Comparison of ENCODE assay signal across 9 cellular contexts in the genomic region with DNA sequence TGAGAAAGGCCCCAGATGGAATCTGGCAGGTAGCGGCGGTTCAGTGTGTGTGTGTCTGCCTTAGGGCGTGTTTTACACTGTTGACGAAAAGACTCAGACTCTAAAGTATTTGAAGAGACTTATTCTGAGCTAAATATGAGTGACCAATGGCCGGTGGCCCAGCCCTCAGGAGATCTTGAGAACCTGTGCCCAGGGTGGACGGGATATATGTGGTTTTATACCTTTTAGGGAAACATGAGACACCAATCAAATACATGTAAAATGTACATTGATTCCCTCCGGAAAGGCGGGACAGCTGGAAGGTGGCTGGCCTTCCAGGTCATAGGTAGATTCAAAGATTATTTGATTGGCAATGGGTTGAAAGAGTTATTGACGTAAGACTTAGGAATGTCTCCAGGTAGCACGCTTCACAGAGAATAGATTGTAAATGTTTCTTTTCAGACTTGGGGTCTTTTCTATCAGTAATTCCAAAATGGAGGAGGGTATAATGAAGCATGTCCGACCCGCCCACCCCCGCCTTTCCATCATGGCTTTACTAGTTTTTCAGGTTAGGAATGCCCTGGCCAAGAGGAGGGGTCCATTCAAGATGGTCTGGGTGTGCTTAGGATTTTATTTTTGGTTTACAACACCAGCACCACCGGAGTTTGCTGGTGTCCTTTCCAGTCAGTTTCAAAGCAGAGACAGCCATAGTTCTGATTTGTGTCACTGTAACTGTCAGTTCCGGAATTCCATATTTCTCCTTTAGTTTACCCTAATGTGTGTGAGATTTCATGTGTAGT. TPM values are rescaled to one million over a fixed set of nuclear protein-coding genes. Genes with fewer than 3 reads are reported as not detected.
DNase-seq lines count a peak whose midpoint lies in the region; ATAC-seq, FAIRE-seq and TF ChIP-seq lines count a peak whose summit lies in the region.
"Had no signal": no experiment of that assay in that cellular context is flagged by ENCODE, and none has a peak within 500 bp of the region (broad histone marks: within the 10 kb centered on the region; RNA-seq: fewer than 3 reads in every experiment).

No MANE protein-coding gene starts in this region.

- dilution Hi-C loops in mammary epithelial cell (cut with HindIII; ENCODE audit: low sequenced_read_pairs) = no loop called here

- peaks cover 0 to 5% (median under 1%) of the 10 kb centered on the region in 3 donors for H3K9me3 Mint-ChIP-seq in IgD-negative memory B cell

- H3K4me1 Mint-ChIP-seq in IgD-negative memory B cell = peaks cover 23 to 31% (median 26%) of the 10 kb centered on the region in 3 donors

- peak; percentile 49 for ATAC-seq in HepG2

- H3K27me3 Mint-ChIP-seq in IgD-negative memory B cell = no peaks in the 10 kb centered on the region

- H3K4me3 ChIP-seq in mammary epithelial cell (replicated peaks in 1 of 3; ENCODE audit: insufficient read depth in 1 of 3, low read depth in 2 of 3, low read length in 3 of 3) (peak overlapping the region; percentile 53 to 100 (median 84)), HepG2 (replicated peaks in 1 of 3; ENCODE audit: insufficient read depth in 1 of 3, low read depth in 2 of 3, low read length in 3 of 3) (peak overlapping the region; percentile 67 to 91 (median 77)), tibial artery (peak overlapping the region; percentile 84 to 94)

- H3K4me3 Mint-ChIP-seq in IgD-negative memory B cell = peak overlapping the region; percentile 88 to 98 (median 94)

- H2AFZ ChIP-seq in mammary epithelial cell (ENCODE audit: low read depth, low read length) (peak overlapping the region; percentile 95), HepG2 (ENCODE audit: low read length) (no peak overlapping the region)

- TF ChIP-seq POLR2A in HepG2 (IDR thresholded peaks at IDR 0.05; ENCODE audit: insufficient read depth in 1 of 2, low read depth in 2 of 2, low read length in 2 of 2) = no peak

- H4K20me1 ChIP-seq in mammary epithelial cell (ENCODE audit: insufficient read depth, low read length) (no peaks in the 10 kb centered on the region), HepG2 (ENCODE audit: insufficient read depth, low read length) (no peaks in the 10 kb centered on the region)

- H3K9me3 ChIP-seq in mammary epithelial cell (replicated peaks; ENCODE audit: insufficient read depth, low read length) (peaks cover 5% of the 10 kb centered on the region), HepG2 (ENCODE audit: low read length) (no peaks in the 10 kb centered on the region), tibial artery (peaks cover 0 to 25% (median 0%) of the 10 kb centered on the region in 3 donors)

- in situ Hi-C loops in mammary epithelial cell (cut with MboI; ENCODE audit: low sequenced_read_pairs in 2 of 2) (no loop called here), HepG2 (cut with HindIII; ENCODE audit: extremely low pct_ligation_motif_present, low pct_unique_long_range_greater_than_20kb) (no loop called here)

- no peaks in the 10 kb centered on the region for H3K27me3 ChIP-seq in mammary epithelial cell (ENCODE audit: insufficient read depth, low read length)
- no peaks in the 10 kb centered on the region; a peak in 1 of 5 replicates for H3K27me3 ChIP-seq in HepG2 (ENCODE audit: control insufficient read depth in 1 of 2, insufficient read depth in 2 of 2, low read length in 2 of 2)
- no peaks in the 10 kb centered on the region for H3K27me3 ChIP-seq in tibial artery

- H3K79me2 ChIP-seq in mammary epithelial cell (ENCODE audit: insufficient read depth, low read length) (peaks cover 67% of the 10 kb centered on the region), HepG2 (ENCODE audit: insufficient read depth, low read length) (peaks cover 23% of the 10 kb centered on the region)

- BruUV-seq in mammary epithelial cell (replicated peaks; lab: Mats Ljungman, UMichigan) (no TSS peak), HepG2 (replicated peaks; lab: Mats Ljungman, UMichigan) (TSS peak; percentile 63)

- peaks cover 5% of the 10 kb centered on the region for H3K36me3 ChIP-seq in mammary epithelial cell (ENCODE audit: insufficient read depth, low read length)
- H3K36me3 ChIP-seq in HepG2 (replicated peaks in 1 of 2; ENCODE audit: control insufficient read depth in 1 of 2, insufficient read depth in 2 of 2, low read length in 2 of 2) = peaks cover 5 to 13% of the 10 kb centered on the region in 2 experiments; a peak in 3 of 5 replicates
- peaks cover 31 to 51% (median 50%) of the 10 kb centered on the region in 3 donors for H3K36me3 ChIP-seq in tibial artery

- intact Hi-C loops in mammary epithelial cell (cut with micrococcal nuclease) = loop anchor here (1.0 to 5.0 kb wide), 5 partner anchors 47 to 461 kb away; partner anchors contain the start of genes ZFP14, ZNF260, ZNF461 and ZNF567
- intact Hi-C loops in HepG2 (cut with micrococcal nuclease; ENCODE audit: unreplicated experiment) = loop anchor here (1.0 to 5.0 kb wide), 5 partner anchors 31 to 263 kb away; partner anchors contain the start of genes ZNF260, ZNF382, ZNF567 and ZNF790
- intact Hi-C loops in tibial artery (cut with DNase I; ENCODE audit: low total_unique reads) = loop anchor here (2.0 to 10.0 kb wide), 2 partner anchors 43 to 91 kb away; partner anchors contain the start of gene ZNF461

- 9% methylated on average over 11 of the region's 15 CpGs for WGBS in mammary epithelial cell (ENCODE audit: low coverage, missing lambda C conversion rate)
- 19% methylated on average over 15 of the region's 15 CpGs for WGBS in HepG2 (ENCODE audit: low lambda C conversion rate)

- TF ChIP-seq EP300 in HepG2 (IDR thresholded peaks at IDR 0.05; ENCODE audit: low read depth in 2 of 2, low read length in 2 of 2) = no peak
- TF ChIP-seq EP300 in HepG2 (CRISPR knock-in tag; IDR thresholded peaks at IDR 0.05; ENCODE audit: borderline replicate concordance) = no peak

- peaks cover 6% of the 10 kb centered on the region for H3K4me1 ChIP-seq in mammary epithelial cell (ENCODE audit: insufficient read depth, low read length)
- peaks cover 20% of the 10 kb centered on the region for H3K4me1 ChIP-seq in HepG2 (ENCODE audit: insufficient read depth, low read length)
- H3K4me1 ChIP-seq in tibial artery = peaks cover 3 to 23% (median 16%) of the 10 kb centered on the region in 4 donors

- DNase-seq in GM04503 (ENCODE audit: low read depth) (peak; percentile 25), mammary epithelial cell (peak; percentile 47), HepG2 (ENCODE audit: low spot score) (peak; percentile 13), tibial artery (no peak), GF-D8 (lab: John Stamatoyannopoulos, UW) (no peak), HuH-7 (ENCODE audit: low spot score) (no peak)
- DNase-seq in activated effector memory CD4-positive, alpha-beta T cell treated with anti-CD3 and anti-CD28 coated beads, Interleukin-2, amount 50 U/mL, for 16 hours = no peak

- H3K9ac ChIP-seq in mammary epithelial cell (ENCODE audit: insufficient read depth, low read length) (peak overlapping the region; percentile 79), HepG2 (ENCODE audit: insufficient read depth, low read depth, low read length) (peak overlapping the region; percentile 81)

- H3K4me2 ChIP-seq in mammary epithelial cell (ENCODE audit: insufficient read depth, low read depth, low read length) = peak overlapping the region; percentile 87
- H3K4me2 ChIP-seq in HepG2 (ENCODE audit: low read depth, low read length) = peak overlapping the region; percentile 72

- POLR2A ChIA-PET in HepG2 (lab: Yijun Ruan, JAX) = interaction anchor here (0.9 to 2.0 kb wide), 4 partner anchors 20 to 277 kb away, joined by 3 to 41 read pairs (median 16); partner anchors contain the start of genes ZNF260, ZNF345 and ZNF382

- H3K36me3 Mint-ChIP-seq in IgD-negative memory B cell = peaks cover 18% of the 10 kb centered on the region

- peak overlapping the region; percentile 58 for H3K27ac ChIP-seq in mammary epithelial cell (ENCODE audit: insufficient read depth, low read depth, low read length)
- peak overlapping the region; percentile 78 for H3K27ac ChIP-seq in HepG2 (ENCODE audit: extremely low read length, insufficient read depth, low read length)
- H3K27ac ChIP-seq in tibial artery = peak overlapping the region; percentile 87 to 88

- TF ChIP-seq CTCF in mammary epithelial cell (conservative IDR thresholded peaks at IDR 0.05 in 1 of 2, IDR thresholded peaks at IDR 0.05 in 1 of 2; ENCODE audit: extremely low read depth in 1 of 2, insufficient read depth in 1 of 2, low read depth in 1 of 2, low read length in 2 of 2) (no peak), HepG2 (CRISPR knock-in tag; IDR thresholded peaks at IDR 0.05) (no peak), tibial artery (IDR thresholded peaks at IDR 0.05) (no peak)

- H3K27ac Mint-ChIP-seq in IgD-negative memory B cell = peak overlapping the region; percentile 80 to 97 (median 83)

- FAIRE-seq in HepG2 (lab: Jason Lieb, UNC) = no peak
- FAIRE-seq: TTC549 had no signal

- no peak for TF ChIP-seq RAD21 in HepG2 (CRISPR knock-in tag; IDR thresholded peaks at IDR 0.05)

- CTCF ChIA-PET in mammary epithelial cell (lab: Charles Lee; ENCODE audit: low non-redundant PET) (interaction anchor here (0.6 kb wide), 1 partner anchor 797 kb away, joined by 4 read pairs; the partner anchor contains the start of gene ZNF527), HepG2 (lab: Yijun Ruan, JAX; ENCODE audit: low intra/inter-chr PET ratio, low total read pairs) (no interaction called here)

RNA-seq across cellular contexts. Expression of gene ZNF529, which starts 1.0 kb away (rescaled TPM):
- polyA plus RNA-seq in IgD-negative memory B cell = 6.1 TPM
- total RNA-seq in mammary epithelial cell = 10 to 100 TPM; 10.0 to 12.4 TPM
- polyA plus RNA-seq in mammary epithelial cell = 2.2 TPM
- 2.3 TPM for polyA minus RNA-seq in mammary epithelial cell
- total RNA-seq in HepG2 (2016; rRNA removed; fragmentation: Illumina TruSeq; extraction: Trizol) = 9.3 and 14.2 TPM in 2 replicates
- total RNA-seq in HepG2 (2016; cell fraction: cytosol; rRNA removed; fragmentation: Illumina TruSeq; extraction: Trizol; ENCODE audit: low read depth) = 1.1 and 1.9 TPM in 2 replicates
- 9.2 and 12.1 TPM in 2 replicates for total RNA-seq in HepG2 (2016; cell fraction: insoluble cytoplasmic fraction; rRNA removed; fragmentation: Illumina TruSeq; extraction: Trizol)
- total RNA-seq in HepG2 (2016; cell fraction: membrane; rRNA removed; fragmentation: Illumina TruSeq; extraction: Trizol) = 4.9 and 5.0 TPM in 2 replicates
- total RNA-seq in HepG2 (2016; cell fraction: nucleus; rRNA removed; fragmentation: Illumina TruSeq; extraction: Trizol) = 14.7 and 17.2 TPM in 2 replicates
- 10.6 and 10.7 TPM in 2 replicates for polyA plus RNA-seq in HepG2 (2011; rRNA removed)
- 4.1 and 4.7 TPM in 2 replicates for polyA plus RNA-seq in HepG2 (2011; cell fraction: cytosol; rRNA removed)
- polyA plus RNA-seq in HepG2 (2011; cell fraction: nucleus; rRNA removed) = 14.0 and 18.0 TPM in 2 replicates
- polyA plus RNA-seq in HepG2 (2012) = 7.0 and 9.8 TPM in 2 replicates
- 0.54 and 0.61 TPM in 2 replicates for polyA plus RNA-seq in HepG2 (2016; cell fraction: cytosol; fragmentation: Illumina TruSeq; extraction: Trizol; ENCODE audit: low read depth)
- 5.8 and 6.3 TPM in 2 replicates for polyA plus RNA-seq in HepG2 (2016; cell fraction: insoluble cytoplasmic fraction; fragmentation: Illumina TruSeq; extraction: Trizol; ENCODE audit: low read depth)
- polyA plus RNA-seq in HepG2 (2016; cell fraction: membrane; fragmentation: Illumina TruSeq; extraction: Trizol; ENCODE audit: low read depth) = 1.9 and 2.7 TPM in 2 replicates
- polyA plus RNA-seq in HepG2 (2016; cell fraction: nucleus; fragmentation: Illumina TruSeq; extraction: Trizol; ENCODE audit: insufficient read depth, low read depth) = 25.2 and 25.9 TPM in 2 replicates
- 4.5 and 10.0 TPM in 2 replicates for polyA minus RNA-seq in HepG2 (2011; rRNA and poly(A)+ RNA removed; ENCODE audit: low replicate concordance)
- 4.7 and 8.6 TPM in 2 replicates for polyA minus RNA-seq in HepG2 (2011; cell fraction: cytosol; rRNA and poly(A)+ RNA removed)
- 17.5 and 24.9 TPM in 2 replicates for polyA minus RNA-seq in HepG2 (2011; cell fraction: nucleus; rRNA and poly(A)+ RNA removed)

RNA-seq across cellular contexts. Expression of gene ZNF382, which starts 31.0 kb away (rescaled TPM):
- polyA plus RNA-seq in IgD-negative memory B cell (7.9 TPM), mammary epithelial cell (0.49 TPM), HepG2 (2011; rRNA removed) (2.3 and 3.1 TPM in 2 replicates)
- total RNA-seq in mammary epithelial cell (1 to 10 TPM; 4.7 to 8.7 TPM), HepG2 (2016; rRNA removed; fragmentation: Illumina TruSeq; extraction: Trizol) (6.3 and 6.8 TPM in 2 replicates)
- not detected for polyA minus RNA-seq in mammary epithelial cell
- 4.0 and 4.6 TPM in 2 replicates for total RNA-seq in HepG2 (2016; cell fraction: cytosol; rRNA removed; fragmentation: Illumina TruSeq; extraction: Trizol; ENCODE audit: low read depth)
- 6.7 and 7.1 TPM in 2 replicates for total RNA-seq in HepG2 (2016; cell fraction: insoluble cytoplasmic fraction; rRNA removed; fragmentation: Illumina TruSeq; extraction: Trizol)
- total RNA-seq in HepG2 (2016; cell fraction: membrane; rRNA removed; fragmentation: Illumina TruSeq; extraction: Trizol) = 6.5 and 7.0 TPM in 2 replicates
- 6.5 and 9.0 TPM in 2 replicates for total RNA-seq in HepG2 (2016; cell fraction: nucleus; rRNA removed; fragmentation: Illumina TruSeq; extraction: Trizol)
- 1.2 and 1.5 TPM in 2 replicates for polyA plus RNA-seq in HepG2 (2011; cell fraction: cytosol; rRNA removed)
- 7.3 and 14.2 TPM in 2 replicates for polyA plus RNA-seq in HepG2 (2011; cell fraction: nucleus; rRNA removed)
- polyA plus RNA-seq in HepG2 (2012) = 4.4 and 6.3 TPM in 2 replicates
- 0.36 and 0.37 TPM in 2 replicates for polyA plus RNA-seq in HepG2 (2016; cell fraction: cytosol; fragmentation: Illumina TruSeq; extraction: Trizol; ENCODE audit: low read depth)
- polyA plus RNA-seq in HepG2 (2016; cell fraction: insoluble cytoplasmic fraction; fragmentation: Illumina TruSeq; extraction: Trizol; ENCODE audit: low read depth) = 3.8 and 4.0 TPM in 2 replicates
- polyA plus RNA-seq in HepG2 (2016; cell fraction: membrane; fragmentation: Illumina TruSeq; extraction: Trizol; ENCODE audit: low read depth) = 1.2 TPM in 2 replicates
- 10.3 and 11.5 TPM in 2 replicates for polyA plus RNA-seq in HepG2 (2016; cell fraction: nucleus; fragmentation: Illumina TruSeq; extraction: Trizol; ENCODE audit: insufficient read depth, low read depth)
- 2.3 TPM in 1 of 2 replicates, not detected in the other for polyA minus RNA-seq in HepG2 (2011; rRNA and poly(A)+ RNA removed; ENCODE audit: low replicate concordance)
- polyA minus RNA-seq in HepG2 (2011; cell fraction: cytosol; rRNA and poly(A)+ RNA removed) = 2.8 and 2.9 TPM in 2 replicates
- polyA minus RNA-seq in HepG2 (2011; cell fraction: nucleus; rRNA and poly(A)+ RNA removed) = 18.3 and 27.1 TPM in 2 replicates

RNA-seq across cellular contexts. Expression of gene ZNF260, which starts 46.1 kb away (rescaled TPM):
- 14.7 TPM for polyA plus RNA-seq in IgD-negative memory B cell
- 10 to 100 TPM; 11.8 to 21.0 TPM for total RNA-seq in mammary epithelial cell
- polyA plus RNA-seq in mammary epithelial cell = 3.8 TPM
- polyA minus RNA-seq in mammary epithelial cell = 2.3 TPM
- total RNA-seq in HepG2 (2016; rRNA removed; fragmentation: Illumina TruSeq; extraction: Trizol) = 10.5 and 19.9 TPM in 2 replicates
- 1.3 and 3.1 TPM in 2 replicates for total RNA-seq in HepG2 (2016; cell fraction: cytosol; rRNA removed; fragmentation: Illumina TruSeq; extraction: Trizol; ENCODE audit: low read depth)
- 10.4 and 16.0 TPM in 2 replicates for total RNA-seq in HepG2 (2016; cell fraction: insoluble cytoplasmic fraction; rRNA removed; fragmentation: Illumina TruSeq; extraction: Trizol)
- 6.1 and 7.8 TPM in 2 replicates for total RNA-seq in HepG2 (2016; cell fraction: membrane; rRNA removed; fragmentation: Illumina TruSeq; extraction: Trizol)
- 14.5 and 15.1 TPM in 2 replicates for total RNA-seq in HepG2 (2016; cell fraction: nucleus; rRNA removed; fragmentation: Illumina TruSeq; extraction: Trizol)
- 2.8 and 3.1 TPM in 2 replicates for polyA plus RNA-seq in HepG2 (2011; rRNA removed)
- polyA plus RNA-seq in HepG2 (2011; cell fraction: cytosol; rRNA removed) = 1.1 and 2.2 TPM in 2 replicates
- 1.2 and 2.4 TPM in 2 replicates for polyA plus RNA-seq in HepG2 (2011; cell fraction: nucleus; rRNA removed)
- polyA plus RNA-seq in HepG2 (2012) = 3.0 and 5.1 TPM in 2 replicates
- 0.45 and 0.51 TPM in 2 replicates for polyA plus RNA-seq in HepG2 (2016; cell fraction: cytosol; fragmentation: Illumina TruSeq; extraction: Trizol; ENCODE audit: low read depth)
- 9.4 and 12.6 TPM in 2 replicates for polyA plus RNA-seq in HepG2 (2016; cell fraction: insoluble cytoplasmic fraction; fragmentation: Illumina TruSeq; extraction: Trizol; ENCODE audit: low read depth)
- 1.9 and 2.3 TPM in 2 replicates for polyA plus RNA-seq in HepG2 (2016; cell fraction: membrane; fragmentation: Illumina TruSeq; extraction: Trizol; ENCODE audit: low read depth)
- 12.1 and 13.3 TPM in 2 replicates for polyA plus RNA-seq in HepG2 (2016; cell fraction: nucleus; fragmentation: Illumina TruSeq; extraction: Trizol; ENCODE audit: insufficient read depth, low read depth)
- 9.2 and 33.0 TPM in 2 replicates for polyA minus RNA-seq in HepG2 (2011; rRNA and poly(A)+ RNA removed; ENCODE audit: low replicate concordance)
- polyA minus RNA-seq in HepG2 (2011; cell fraction: cytosol; rRNA and poly(A)+ RNA removed) = 7.2 and 12.3 TPM in 2 replicates
- polyA minus RNA-seq in HepG2 (2011; cell fraction: nucleus; rRNA and poly(A)+ RNA removed) = 11.2 and 14.8 TPM in 2 replicates

Comparison
In these comparisons a context has a peak if more than half of its experiments do, and no peak if none do; other contexts are left out.
1. DNase-seq: peak in GM04503 (single experiment), mammary epithelial cell (single experiment) and HepG2 (single experiment); none in tibial artery (0 of 2), GF-D8 (single experiment), activated effector memory CD4-positive, alpha-beta T cell treated with anti-CD3 and anti-CD28 coated beads, Interleukin-2, amount 50 U/mL, for 16 hours (single experiment) and HuH-7 (single experiment).
2. Peak in every context shown above with its lines, with median percentiles within 50 percentile points of each other: H3K27ac ChIP-seq and H3K4me3 ChIP-seq.